ENCODE assay signal across 8 cellular contexts in the genomic region with DNA sequence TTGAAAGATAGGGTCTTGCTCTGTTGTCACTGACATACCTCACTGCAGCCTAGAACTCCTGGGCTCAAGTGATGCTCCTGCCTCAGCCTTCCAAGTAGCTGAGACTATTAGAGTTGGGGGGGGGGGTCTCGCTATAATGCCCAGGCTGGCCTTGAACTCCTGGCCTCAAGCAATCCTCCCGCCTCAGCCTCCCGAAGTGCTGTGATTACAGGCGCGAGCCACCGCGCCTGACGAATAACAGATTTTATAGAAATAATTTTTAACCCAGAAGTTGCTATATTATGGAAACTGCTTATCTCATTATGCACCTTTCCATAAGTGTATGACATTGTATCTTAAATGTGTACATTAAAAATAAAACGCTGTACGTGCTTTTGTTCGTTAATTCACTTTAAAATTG. TPM values are rescaled to one million over a fixed set of nuclear protein-coding genes. Genes with fewer than 3 reads are reported as not detected.
DNase-seq lines count a peak whose midpoint lies in the region; ATAC-seq and TF ChIP-seq lines count a peak whose summit lies in the region.

No MANE protein-coding gene starts in this region.

- DNase-seq in GM23338 (ENCODE audit: low spot score) (no peak), foreskin keratinocyte (peak in 1 of 2 donors; percentile 0), COLO668 (lab: John Stamatoyannopoulos, UW; ENCODE audit: unreplicated experiment) (no peak), NCI-H1417 treated with DMSO at 0.1 percent for 48 hours (lab: John Stamatoyannopoulos, UW) (no peak), Kasumi-1 (lab: John Stamatoyannopoulos, UW) (no peak)

- H3K4me3 ChIP-seq in GM23338 = peak overlapping the region; percentile 94
- peak overlapping the region; percentile 92 for H3K4me3 ChIP-seq in skeletal muscle satellite cell (ENCODE audit: low read length)

- H3K36me3 ChIP-seq in GM23338 (ENCODE audit: insufficient read depth) (no peaks in the 10 kb centered on the region), skeletal muscle satellite cell (ENCODE audit: insufficient read depth, low read length) (no peaks in the 10 kb centered on the region)

- peak overlapping the region; percentile 98 for H2AFZ ChIP-seq in GM23338

- H3K27me3 ChIP-seq in GM23338 (ENCODE audit: insufficient read depth) = no peaks in the 10 kb centered on the region
- no peaks in the 10 kb centered on the region for H3K27me3 ChIP-seq in foreskin keratinocyte
- H3K27me3 ChIP-seq in skeletal muscle satellite cell (ENCODE audit: control insufficient read depth, insufficient read depth, low read length) = no peaks in the 10 kb centered on the region

- H3K9ac ChIP-seq in skeletal muscle satellite cell (ENCODE audit: low read depth, low read length) = peak overlapping the region; percentile 96

- peaks cover 15% of the 10 kb centered on the region; the same call in 1 of the 2 replicates for H3K79me2 ChIP-seq in GM23338 (replicated peaks; ENCODE audit: insufficient read depth)

- no peaks in the 10 kb centered on the region for H3K4me1 ChIP-seq in GM23338 (ENCODE audit: insufficient read depth)
- H3K4me1 ChIP-seq in foreskin keratinocyte = peaks cover 2% of the 10 kb centered on the region
- H3K4me1 ChIP-seq in skeletal muscle satellite cell (ENCODE audit: control insufficient read depth, insufficient read depth, low read length) = peaks cover 15% of the 10 kb centered on the region

- peak overlapping the region; percentile 83 for H3K4me3 Mint-ChIP-seq in GM23338

- H3F3A ChIP-seq in GM23338 (replicated peaks; ENCODE audit: low read depth) = no peaks in the 10 kb centered on the region

- no peaks in the 10 kb centered on the region; the same call in 1 of the 3 replicates for H3K9me3 Mint-ChIP-seq in GM23338

- H3K36me3 Mint-ChIP-seq in GM23338 (ENCODE audit: low read depth) = peaks cover 2% of the 10 kb centered on the region; the same call in 2 of the 3 replicates

- TF ChIP-seq CTCF in GM23338 (conservative IDR thresholded peaks at IDR 0.05; ENCODE audit: low read depth in 2 of 2) = no peak
- TF ChIP-seq CTCF in VCaP (conservative IDR thresholded peaks at IDR 0.05) = no peak
- no peak for TF ChIP-seq CTCF in foreskin keratinocyte (conservative IDR thresholded peaks at IDR 0.05)

- H3K27ac ChIP-seq in GM23338 (ENCODE audit: low read depth) = no peak overlapping the region
- H3K27ac ChIP-seq in VCaP = peak overlapping the region; percentile 88
- H3K27ac ChIP-seq in foreskin keratinocyte = peak overlapping the region; percentile 64

- H3K27ac Mint-ChIP-seq in GM23338 = no peak overlapping the region

- peaks cover 5% of the 10 kb centered on the region for H3K4me1 Mint-ChIP-seq in GM23338

- H3K4me2 ChIP-seq in GM23338 (peak overlapping the region; percentile 78), skeletal muscle satellite cell (ENCODE audit: low read length) (peak overlapping the region; percentile 100)

- H4K20me1 ChIP-seq in GM23338 (replicated peaks; ENCODE audit: insufficient read depth) = 0 out of 2 replicates have a peak, but pooled peaks cover 4% of the 10 kb centered on the region

- no peak for ATAC-seq in GM23338
- ATAC-seq in foreskin keratinocyte = no peak
- ATAC-seq in HG03280 (IDR thresholded peaks at IDR 0.05; ENCODE audit: unreplicated experiment) = no peak

- no peaks in the 10 kb centered on the region for H3K9me3 ChIP-seq in skeletal muscle satellite cell (replicated peaks; ENCODE audit: low read length)

- H3K9me2 ChIP-seq in GM23338 (ENCODE audit: insufficient read depth) = no peaks in the 10 kb centered on the region

- H3K27me3 Mint-ChIP-seq in GM23338 (ENCODE audit: insufficient read depth, low read depth, poor library complexity) = peaks cover 11% of the 10 kb centered on the region

TF ChIP-seq in GM23338, 12 proteins besides CTCF, POLR2A, EP300 and RAD21 (continues in another document):
- TF ChIP-seq, protein P1, sequence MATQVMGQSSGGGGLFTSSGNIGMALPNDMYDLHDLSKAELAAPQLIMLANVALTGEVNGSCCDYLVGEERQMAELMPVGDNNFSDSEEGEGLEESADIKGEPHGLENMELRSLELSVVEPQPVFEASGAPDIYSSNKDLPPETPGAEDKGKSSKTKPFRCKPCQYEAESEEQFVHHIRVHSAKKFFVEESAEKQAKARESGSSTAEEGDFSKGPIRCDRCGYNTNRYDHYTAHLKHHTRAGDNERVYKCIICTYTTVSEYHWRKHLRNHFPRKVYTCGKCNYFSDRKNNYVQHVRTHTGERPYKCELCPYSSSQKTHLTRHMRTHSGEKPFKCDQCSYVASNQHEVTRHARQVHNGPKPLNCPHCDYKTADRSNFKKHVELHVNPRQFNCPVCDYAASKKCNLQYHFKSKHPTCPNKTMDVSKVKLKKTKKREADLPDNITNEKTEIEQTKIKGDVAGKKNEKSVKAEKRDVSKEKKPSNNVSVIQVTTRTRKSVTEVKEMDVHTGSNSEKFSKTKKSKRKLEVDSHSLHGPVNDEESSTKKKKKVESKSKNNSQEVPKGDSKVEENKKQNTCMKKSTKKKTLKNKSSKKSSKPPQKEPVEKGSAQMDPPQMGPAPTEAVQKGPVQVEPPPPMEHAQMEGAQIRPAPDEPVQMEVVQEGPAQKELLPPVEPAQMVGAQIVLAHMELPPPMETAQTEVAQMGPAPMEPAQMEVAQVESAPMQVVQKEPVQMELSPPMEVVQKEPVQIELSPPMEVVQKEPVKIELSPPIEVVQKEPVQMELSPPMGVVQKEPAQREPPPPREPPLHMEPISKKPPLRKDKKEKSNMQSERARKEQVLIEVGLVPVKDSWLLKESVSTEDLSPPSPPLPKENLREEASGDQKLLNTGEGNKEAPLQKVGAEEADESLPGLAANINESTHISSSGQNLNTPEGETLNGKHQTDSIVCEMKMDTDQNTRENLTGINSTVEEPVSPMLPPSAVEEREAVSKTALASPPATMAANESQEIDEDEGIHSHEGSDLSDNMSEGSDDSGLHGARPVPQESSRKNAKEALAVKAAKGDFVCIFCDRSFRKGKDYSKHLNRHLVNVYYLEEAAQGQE (IDR thresholded peaks at IDR 0.05; ENCODE audit: unreplicated experiment) = no peak
- no peak for TF ChIP-seq EZH2phosphoT487 (IDR thresholded peaks at IDR 0.05; ENCODE audit: unreplicated experiment)
- TF ChIP-seq CREB1 (CRISPR knock-in tag; IDR thresholded peaks at IDR 0.05; ENCODE audit: low read depth) = no peak

RNA-seq across cellular contexts. Expression of a gene that starts 0.8 kb away (rescaled TPM):
- 7.1 and 7.9 TPM in 2 replicates for total RNA-seq in GM23338 (2014; rRNA removed; shearing (Covaris generic))
- polyA plus RNA-seq in GM23338 (2016; fragmentation: Nextera tagmentation; extraction: Ambion mirVana) (13.1 and 23.1 TPM in 2 replicates), foreskin keratinocyte (1.9 and 2.3 TPM in 2 replicates)
- 7.9 and 8.3 TPM in 2 replicates for total RNA-seq in foreskin keratinocyte
- total RNA-seq in skeletal muscle satellite cell (2012; rRNA removed) = 5.7 and 7.6 TPM in 2 replicates

RNA-seq across cellular contexts. Expression of a gene that starts 54.7 kb away (rescaled TPM):
- 94.3 and 105 TPM in 2 replicates for total RNA-seq in GM23338 (2014; rRNA removed; shearing (Covaris generic))
- polyA plus RNA-seq in GM23338 (2016; fragmentation: Nextera tagmentation; extraction: Ambion mirVana) = 34.9 and 44.3 TPM in 2 replicates
- total RNA-seq in foreskin keratinocyte = 106 and 108 TPM in 2 replicates
- polyA plus RNA-seq in foreskin keratinocyte = 39.6 and 47.5 TPM in 2 replicates
- total RNA-seq in skeletal muscle satellite cell (2012; rRNA removed) = 73.8 and 80.9 TPM in 2 replicates

RNA-seq across cellular contexts. Expression of a gene that starts 55.7 kb away (rescaled TPM):
- 40.0 and 43.1 TPM in 2 replicates for total RNA-seq in GM23338 (2014; rRNA removed; shearing (Covaris generic))
- polyA plus RNA-seq in GM23338 (2016; fragmentation: Nextera tagmentation; extraction: Ambion mirVana) (23.4 and 28.2 TPM in 2 replicates), foreskin keratinocyte (11.5 and 18.0 TPM in 2 replicates)
- total RNA-seq in foreskin keratinocyte = 31.6 and 43.7 TPM in 2 replicates
- 12.0 and 12.9 TPM in 2 replicates for total RNA-seq in skeletal muscle satellite cell (2012; rRNA removed)
